ENCODE assay signal across 29 cellular contexts in genomic region chr9:109295475-109296110, GRCh38. TPM values are rescaled to one million over a fixed set of nuclear protein-coding genes. Genes with fewer than 3 reads are reported as not detected.
DNase-seq lines count a peak whose midpoint lies in the region; ATAC-seq, FAIRE-seq and TF ChIP-seq lines count a peak whose summit lies in the region.
"Had no signal": no experiment of that assay in that cellular context is flagged by ENCODE, and none has a peak within 500 bp of the region (broad histone marks: within the 10 kb centered on the region; RNA-seq: fewer than 3 reads in every experiment).

No MANE protein-coding gene starts in this region.

- H3K4me3 ChIP-seq in liver (ENCODE audit: low read depth in 1 of 3, low read length in 3 of 3) = no peak overlapping the region
- H3K4me3 ChIP-seq in HepG2 (replicated peaks in 1 of 3; ENCODE audit: insufficient read depth in 1 of 3, low read depth in 2 of 3, low read length in 3 of 3) = no peak overlapping the region
- H3K4me3 ChIP-seq in adipocyte (ENCODE audit: low read length) = peak overlapping the region; percentile 23
- H3K4me3 ChIP-seq: adrenal gland, gastrocnemius medialis, left ventricle myocardium inferior, tibial artery had no signal

- no peak for TF ChIP-seq RAD21 in liver (IDR thresholded peaks at IDR 0.05)
- TF ChIP-seq RAD21 in HepG2 (CRISPR knock-in tag; IDR thresholded peaks at IDR 0.05) = no peak

- H4K20me1 ChIP-seq in HepG2 (ENCODE audit: insufficient read depth, low read length) = no peaks in the 10 kb centered on the region

- H3K9ac ChIP-seq in liver (ENCODE audit: low read depth in 1 of 2, low read length in 2 of 2) (no peak overlapping the region), HepG2 (ENCODE audit: insufficient read depth, low read depth, low read length) (no peak overlapping the region), adipocyte (ENCODE audit: low read length) (peak overlapping the region; percentile 48)

- no peaks in the 10 kb centered on the region for H3K27me3 ChIP-seq in liver (ENCODE audit: control insufficient read depth in 4 of 4, insufficient read depth in 4 of 4, low read length in 3 of 4)
- no peaks in the 10 kb centered on the region for H3K27me3 ChIP-seq in HepG2 (ENCODE audit: control insufficient read depth in 1 of 2, insufficient read depth in 2 of 2, low read length in 2 of 2)
- peaks cover 43% of the 10 kb centered on the region for H3K27me3 ChIP-seq in adipocyte (replicated peaks; ENCODE audit: control insufficient read depth, insufficient read depth, low read length)
- H3K27me3 ChIP-seq: adrenal gland, BE2C, gastrocnemius medialis had no signal

- no peak for FAIRE-seq in HepG2 (lab: Jason Lieb, UNC)
- FAIRE-seq: bronchial epithelial cell, H54 had no signal

- ATAC-seq in HepG2 (no peak), HG03457 (IDR thresholded peaks at IDR 0.05; ENCODE audit: unreplicated experiment) (no peak), HG03025 (IDR thresholded peaks at IDR 0.05; ENCODE audit: low FRiP score, unreplicated experiment) (no peak)
- ATAC-seq: esophagus mucosa; gastrocnemius medialis; naive thymus-derived CD8-positive, alpha-beta T cell; PC-3; Right ventricle myocardium inferior had no signal

- TF ChIP-seq EP300 in HepG2 (IDR thresholded peaks at IDR 0.05; ENCODE audit: low read depth in 2 of 2, low read length in 2 of 2) = no peak
- no peak for TF ChIP-seq EP300 in HepG2 (CRISPR knock-in tag; IDR thresholded peaks at IDR 0.05; ENCODE audit: borderline replicate concordance)

- POLR2A ChIA-PET in HepG2 (lab: Yijun Ruan, JAX) = no interaction called here

- H3K79me2 ChIP-seq in HepG2 (ENCODE audit: insufficient read depth, low read length) = peaks cover 48% of the 10 kb centered on the region

- no peak overlapping the region for H3K4me2 ChIP-seq in HepG2 (ENCODE audit: low read depth, low read length)

- CTCF ChIA-PET in HepG2 (lab: Yijun Ruan, JAX; ENCODE audit: low intra/inter-chr PET ratio, low total read pairs) = no interaction called here

- H3K9me3 ChIP-seq in liver (ENCODE audit: control insufficient read depth in 4 of 4, low read length in 3 of 4) (no peaks in the 10 kb centered on the region), HepG2 (ENCODE audit: low read length) (no peaks in the 10 kb centered on the region), adipocyte (ENCODE audit: control insufficient read depth, low read length) (no peaks in the 10 kb centered on the region)
- H3K9me3 ChIP-seq: adrenal gland, BE2C, gastrocnemius medialis, left ventricle myocardium inferior, tibial artery had no signal

- H3K4me1 ChIP-seq in liver (ENCODE audit: control insufficient read depth in 4 of 4, insufficient read depth in 4 of 4, low read length in 3 of 4) (peaks cover 2 to 22% (median 10%) of the 10 kb centered on the region in 4 donors), HepG2 (ENCODE audit: insufficient read depth, low read length) (peaks cover 20% of the 10 kb centered on the region), adipocyte (ENCODE audit: control insufficient read depth, insufficient read depth, low read length) (peaks cover 26% of the 10 kb centered on the region)
- H3K4me1 ChIP-seq: BE2C, gastrocnemius medialis had no signal

- H3K36me3 ChIP-seq in liver (ENCODE audit: control insufficient read depth in 4 of 4, insufficient read depth in 3 of 4, low read depth in 1 of 4, low read length in 3 of 4) = no peaks in the 10 kb centered on the region
- H3K36me3 ChIP-seq in HepG2 (replicated peaks in 1 of 2; ENCODE audit: control insufficient read depth in 1 of 2, insufficient read depth in 2 of 2, low read length in 2 of 2) = no peaks in the 10 kb centered on the region
- no peaks in the 10 kb centered on the region for H3K36me3 ChIP-seq in adipocyte (ENCODE audit: control insufficient read depth, insufficient read depth, low read length, severe bottlenecking)
- H3K36me3 ChIP-seq: adrenal gland, BE2C, gastrocnemius medialis, left ventricle myocardium inferior, tibial artery had no signal

- intact Hi-C loops in HepG2 (cut with micrococcal nuclease; ENCODE audit: unreplicated experiment) = no loop called here

- TF ChIP-seq POLR2A in HepG2 (IDR thresholded peaks at IDR 0.05; ENCODE audit: insufficient read depth in 1 of 2, low read depth in 2 of 2, low read length in 2 of 2) = no peak

- H3K27ac ChIP-seq in liver (ENCODE audit: low read depth in 1 of 2, low read length in 2 of 2) (no peak overlapping the region), HepG2 (ENCODE audit: extremely low read length, insufficient read depth, low read length) (no peak overlapping the region)
- H3K27ac ChIP-seq: gastrocnemius medialis, left ventricle myocardium inferior, tibial artery had no signal

- TF ChIP-seq CTCF in liver (IDR thresholded peaks at IDR 0.05; ENCODE audit: low read depth, low read length, missing input control) (no peak), HepG2 (CRISPR knock-in tag; IDR thresholded peaks at IDR 0.05) (no peak)

- in situ Hi-C loops in HepG2 (cut with HindIII; ENCODE audit: extremely low pct_ligation_motif_present, low pct_unique_long_range_greater_than_20kb) = no loop called here

- DNase-seq in HepG2 (ENCODE audit: low spot score) = no peak
- no peak for DNase-seq in adipocyte (ENCODE audit: low read depth)
- peak; percentile 80 for DNase-seq in left kidney (ENCODE audit: low read depth, low spot score)
- DNase-seq in DMS 273 (lab: John Stamatoyannopoulos, UW; ENCODE audit: unreplicated experiment) = no peak
- no peak for DNase-seq in foreskin melanocyte
- DNase-seq: activated CD4-positive, alpha-beta T cell treated with anti-CD3 and anti-CD28 coated beads for 4 hours; activated effector memory CD4-positive, alpha-beta T cell treated with anti-CD3 and anti-CD28 coated beads, Interleukin-2, amount 50 U/mL, for 16 hours; activated T-cell treated with anti-CD3 and anti-CD28 coated beads, Interleukin-2, amount 50 U/mL, for 1 hour; adrenal gland; BE2C; cortex of kidney; DMS153; gastrocnemius medialis; hypothalamus; KBM-7; left ventricle myocardium inferior; naive thymus-derived CD8-positive, alpha-beta T cell; NCI-H446; nucleus accumbens; PC-3; stimulated activated CD4-positive, alpha-beta T cell treated with anti-CD3 and anti-CD28 coated beads, Interleukin-15, amount 100 ng/mL, for 24 hours; tibial artery had no signal

- 60% methylated on average over 2 of the region's 2 CpGs for WGBS in liver
- WGBS in HepG2 (ENCODE audit: low lambda C conversion rate) = 87% methylated on average over 2 of the region's 2 CpGs

- no TSS peak for BruUV-seq in HepG2 (replicated peaks; lab: Mats Ljungman, UMichigan)

- no peak overlapping the region for H2AFZ ChIP-seq in HepG2 (ENCODE audit: low read length)

TF ChIP-seq in liver, 16 proteins besides CTCF, POLR2A, EP300 and RAD21 (continues in another document):
- TF ChIP-seq NR2F2 (IDR thresholded peaks at IDR 0.05) = peak; percentile 12
- TF ChIP-seq ATF3 (IDR thresholded peaks at IDR 0.05) = no peak
- TF ChIP-seq EGR1 (IDR thresholded peaks at IDR 0.05; ENCODE audit: low read depth in 2 of 2) = no peak
- peak in 1 of 2 donors; percentile 15 for TF ChIP-seq JUND (IDR thresholded peaks at IDR 0.05)

TF ChIP-seq in HepG2, 621 proteins besides CTCF, POLR2A, EP300 and RAD21 (continues in another document):
- TF ChIP-seq DMAP1 (CRISPR knock-in tag; IDR thresholded peaks at IDR 0.05) = no peak
- TF ChIP-seq GABPB1 (CRISPR knock-in tag; IDR thresholded peaks at IDR 0.05) = no peak
- no peak for TF ChIP-seq ETV6 (CRISPR knock-in tag; conservative IDR thresholded peaks at IDR 0.05)

RNA-seq across cellular contexts. Expression of gene EPB41L4B, which starts 25.3 kb away (rescaled TPM):
- total RNA-seq in liver = 10 to 100 TPM in 1 of 2 donors, 1 to 10 TPM in 1; 9.9 to 42.6 TPM
- 10 to 100 TPM; 16.4 to 31.3 TPM for polyA plus RNA-seq in liver
- 22.1 and 25.7 TPM in 2 replicates for total RNA-seq in HepG2 (2016; rRNA removed; fragmentation: Illumina TruSeq; extraction: Trizol)
- total RNA-seq in HepG2 (2016; cell fraction: cytosol; rRNA removed; fragmentation: Illumina TruSeq; extraction: Trizol; ENCODE audit: low read depth) = 6.6 and 7.8 TPM in 2 replicates
- 22.0 TPM in 2 replicates for total RNA-seq in HepG2 (2016; cell fraction: insoluble cytoplasmic fraction; rRNA removed; fragmentation: Illumina TruSeq; extraction: Trizol)
- total RNA-seq in HepG2 (2016; cell fraction: membrane; rRNA removed; fragmentation: Illumina TruSeq; extraction: Trizol) = 24.1 and 27.0 TPM in 2 replicates
- 16.1 and 18.9 TPM in 2 replicates for total RNA-seq in HepG2 (2016; cell fraction: nucleus; rRNA removed; fragmentation: Illumina TruSeq; extraction: Trizol)
- polyA plus RNA-seq in HepG2 (2011; rRNA removed) = 15.1 and 17.6 TPM in 2 replicates
- polyA plus RNA-seq in HepG2 (2011; cell fraction: cytosol; rRNA removed) = 8.9 and 12.7 TPM in 2 replicates
- 8.2 and 9.7 TPM in 2 replicates for polyA plus RNA-seq in HepG2 (2011; cell fraction: nucleus; rRNA removed)
- 15.0 and 16.1 TPM in 2 replicates for polyA plus RNA-seq in HepG2 (2012)
- polyA plus RNA-seq in HepG2 (2016; cell fraction: cytosol; fragmentation: Illumina TruSeq; extraction: Trizol; ENCODE audit: low read depth) = 7.5 and 8.4 TPM in 2 replicates
- polyA plus RNA-seq in HepG2 (2016; cell fraction: insoluble cytoplasmic fraction; fragmentation: Illumina TruSeq; extraction: Trizol; ENCODE audit: low read depth) = 26.8 and 28.4 TPM in 2 replicates
- polyA plus RNA-seq in HepG2 (2016; cell fraction: membrane; fragmentation: Illumina TruSeq; extraction: Trizol; ENCODE audit: low read depth) = 20.6 and 23.6 TPM in 2 replicates
- polyA plus RNA-seq in HepG2 (2016; cell fraction: nucleus; fragmentation: Illumina TruSeq; extraction: Trizol; ENCODE audit: insufficient read depth, low read depth) = 23.9 and 24.1 TPM in 2 replicates
- 8.0 and 15.3 TPM in 2 replicates for polyA minus RNA-seq in HepG2 (2011; rRNA and poly(A)+ RNA removed; ENCODE audit: low replicate concordance)
- 10.9 and 14.4 TPM in 2 replicates for polyA minus RNA-seq in HepG2 (2011; cell fraction: cytosol; rRNA and poly(A)+ RNA removed)
- polyA minus RNA-seq in HepG2 (2011; cell fraction: nucleus; rRNA and poly(A)+ RNA removed) = 20.1 and 23.4 TPM in 2 replicates
- total RNA-seq: naive thymus-derived CD8-positive, alpha-beta T cell had no signal
- polyA plus RNA-seq: naive thymus-derived CD8-positive, alpha-beta T cell had no signal
